Comparison of ENCODE assay signal across 20 cellular contexts in the genomic region with DNA sequence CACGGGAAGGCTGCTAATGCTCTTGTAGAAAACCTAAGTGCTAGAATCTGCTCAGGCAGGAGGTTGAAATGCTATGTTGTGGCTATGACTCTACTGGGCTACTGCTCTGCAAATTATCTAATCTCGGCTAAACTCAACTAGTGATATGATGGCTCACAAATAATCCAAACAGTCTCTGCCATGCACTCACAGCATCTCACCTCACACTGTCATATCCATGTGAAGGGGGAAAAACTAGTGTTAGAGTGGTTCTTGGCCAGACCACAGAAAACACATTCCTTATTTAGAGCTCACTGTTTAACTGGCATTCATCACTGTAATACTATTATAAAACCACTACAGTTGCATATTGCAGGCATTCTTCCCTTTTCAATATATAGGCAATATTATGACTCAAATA.
DNase-seq lines count a peak whose midpoint lies in the region; TF ChIP-seq lines count a peak whose summit lies in the region.
"Had no signal": no experiment of that assay in that cellular context is flagged by ENCODE, and none has a peak within 500 bp of the region (broad histone marks: within the 10 kb centered on the region; RNA-seq: fewer than 3 reads in every experiment).

No MANE protein-coding gene starts in this region.

- peaks cover 49% of the 10 kb centered on the region for H3K4me1 Mint-ChIP-seq in glutamatergic neuron (ENCODE audit: low read depth, unreplicated experiment)
- H3K4me1 Mint-ChIP-seq: activated CD4-positive, alpha-beta T cell treated with anti-CD3 and anti-CD28 coated beads, Interleukin-2, amount 10 ng/mL, durations not matched to agents 7 days and 5 days; naive B cell had no signal

- no peak for TF ChIP-seq EP300 in SK-N-SH (IDR thresholded peaks at IDR 0.05; ENCODE audit: borderline replicate concordance in 1 of 2, low read depth in 1 of 2, low read length in 1 of 2)

- H3K4me3 Mint-ChIP-seq in glutamatergic neuron (ENCODE audit: unreplicated experiment): no peak overlapping the region
- H3K4me3 Mint-ChIP-seq: activated CD4-positive, alpha-beta T cell treated with anti-CD3 and anti-CD28 coated beads, Interleukin-2, amount 10 ng/mL, durations not matched to agents 7 days and 5 days; activated T-cell treated with anti-CD3 and anti-CD28 coated beads, Interleukin-2, amount 50 U/mL, for 72 hours; CD14-positive monocyte; naive B cell had no signal

- no peak for TF ChIP-seq CTCF in SK-N-SH (IDR thresholded peaks at IDR 0.05)
- no peak for TF ChIP-seq CTCF in glutamatergic neuron (IDR thresholded peaks at IDR 0.05; ENCODE audit: partially characterized antibody, unreplicated experiment)
- no peak for TF ChIP-seq CTCF in GM13977 (IDR thresholded peaks at IDR 0.05; ENCODE audit: extremely low read depth, insufficient read depth, missing control alignments)

- peak overlapping the region; percentile 22 for H3K4me2 ChIP-seq in SK-N-SH

- H3F3A ChIP-seq in SK-N-SH (replicated peaks; ENCODE audit: insufficient read depth): peaks cover 21% of the 10 kb centered on the region

- no peaks in the 10 kb centered on the region for H3K36me3 Mint-ChIP-seq in glutamatergic neuron (ENCODE audit: unreplicated experiment)
- H3K36me3 Mint-ChIP-seq: naive B cell had no signal

- H3K9me2 ChIP-seq in SK-N-SH: no peaks in the 10 kb centered on the region

- H3K27ac Mint-ChIP-seq in glutamatergic neuron (ENCODE audit: unreplicated experiment): peak overlapping the region; percentile 46
- H3K27ac Mint-ChIP-seq: activated CD4-positive, alpha-beta T cell treated with anti-CD3 and anti-CD28 coated beads, Interleukin-2, amount 10 ng/mL, durations not matched to agents 7 days and 5 days; activated T-cell treated with anti-CD3 and anti-CD28 coated beads, Interleukin-2, amount 50 U/mL, for 72 hours; naive B cell had no signal

- no peak overlapping the region for H2AFZ ChIP-seq in SK-N-SH (ENCODE audit: low read depth)

- in situ Hi-C loops in GM13977 (cut with MboI; ENCODE audit: low pct_unique_long_range_greater_than_20kb, low sequenced_read_pairs, unreplicated experiment): loop anchor here (25.0 kb wide), 1 partner anchor 362 kb away; no protein-coding TSS in a partner anchor

- peaks cover 15% of the 10 kb centered on the region for H3K27me3 Mint-ChIP-seq in glutamatergic neuron (ENCODE audit: unreplicated experiment)
- H3K27me3 Mint-ChIP-seq: activated CD4-positive, alpha-beta T cell treated with anti-CD3 and anti-CD28 coated beads, Interleukin-2, amount 10 ng/mL, durations not matched to agents 7 days and 5 days had no signal

- CTCF ChIA-PET in SK-N-SH (lab: Yijun Ruan, JAX): interaction anchor here (1.0 to 2.5 kb wide), 5 partner anchors 8 to 25 kb away, joined by 3 to 14 read pairs (median 5); no protein-coding TSS in a partner anchor

- H3K79me2 ChIP-seq in SK-N-SH (ENCODE audit: insufficient read depth): peaks cover 100% of the 10 kb centered on the region

- POLR2A ChIA-PET in SK-N-SH (lab: Yijun Ruan, JAX): no interaction called here

- WGBS in SK-N-SH (ENCODE audit: low lambda C conversion rate): 58% methylated on average over 2 of the region's 2 CpGs

- H3K9me3 ChIP-seq in SK-N-SH: no peaks in the 10 kb centered on the region

- no peak for TF ChIP-seq RAD21 in SK-N-SH (IDR thresholded peaks at IDR 0.05; ENCODE audit: low read length)

- H3K4me3 ChIP-seq in SK-N-SH (ENCODE audit: low read depth in 2 of 2, low read length in 1 of 2) (no peak overlapping the region), rectal smooth muscle tissue (ENCODE audit: low read length) (no peak overlapping the region)

- peaks cover 4 to 56% of the 10 kb centered on the region in 2 experiments; a peak in 3 of 4 replicates for H3K4me1 ChIP-seq in SK-N-SH (ENCODE audit: control insufficient read depth in 1 of 2, insufficient read depth in 2 of 2, low read depth in 1 of 2, low read length in 1 of 2)
- peaks cover 9% of the 10 kb centered on the region for H3K4me1 ChIP-seq in rectal smooth muscle tissue (ENCODE audit: control insufficient read depth, insufficient read depth, low read length)

- DNase-seq in GM03348 (ENCODE audit: low spot score): peak; percentile 56
- no peak for DNase-seq in SK-N-SH
- no peak for DNase-seq in glutamatergic neuron
- DNase-seq in HT-29 (ENCODE audit: low spot score): no peak
- no peak for DNase-seq in GM13977 (ENCODE audit: low spot score)
- DNase-seq in DMS153 treated with DMSO at 0.1 percent for 48 hours (lab: John Stamatoyannopoulos, UW; ENCODE audit: unreplicated experiment): no peak
- DNase-seq in NCI-H128 (lab: John Stamatoyannopoulos, UW; ENCODE audit: unreplicated experiment): no peak
- DNase-seq: activated CD4-positive, alpha-beta T cell treated with anti-CD3 and anti-CD28 coated beads, Interleukin-2, amount 10 ng/mL, durations not matched to agents 7 days and 5 days; activated T-cell treated with anti-CD3 and anti-CD28 coated beads, Interleukin-2, amount 50 U/mL, for 72 hours; anterior cingulate cortex; foreskin melanocyte; GDM1; Kasumi-1; naive B cell; NCI-H1694 treated with DMSO at 0.1 percent for 48 hours; NCI-H526; stimulated activated CD4-positive, alpha-beta T cell treated with anti-CD3 and anti-CD28 coated beads, Interleukin-4, amount 100 ng/mL, for 24 hours; T-helper 9 cell had no signal

- peaks cover 0 to 5% of the 10 kb centered on the region in 2 experiments for H3K36me3 ChIP-seq in SK-N-SH (replicated peaks in 1 of 2; ENCODE audit: control insufficient read depth in 1 of 2, insufficient read depth in 2 of 2, low read length in 1 of 2)
- no peaks in the 10 kb centered on the region for H3K36me3 ChIP-seq in rectal smooth muscle tissue (ENCODE audit: control insufficient read depth, insufficient read depth, low read length)

- H4K20me1 ChIP-seq in SK-N-SH (ENCODE audit: insufficient read depth): peaks cover 9% of the 10 kb centered on the region; the same call in 1 of the 2 replicates

- H3K27me3 ChIP-seq in SK-N-SH (ENCODE audit: insufficient read depth) (no peaks in the 10 kb centered on the region), rectal smooth muscle tissue (ENCODE audit: control insufficient read depth, insufficient read depth, low read length) (no peaks in the 10 kb centered on the region)

- H3K9me3 Mint-ChIP-seq in glutamatergic neuron (ENCODE audit: unreplicated experiment): peaks cover 17% of the 10 kb centered on the region

- 0 out of 2 replicates have a peak overlapping the region, but pooled peaks have one; percentile 8 for H3K9ac ChIP-seq in SK-N-SH
- no peak overlapping the region for H3K9ac ChIP-seq in rectal smooth muscle tissue (ENCODE audit: low read length)

- peak overlapping the region; percentile 44 to 50; a peak in 3 of 4 replicates for H3K27ac ChIP-seq in SK-N-SH (ENCODE audit: low read depth in 2 of 2, low read length in 1 of 2)
- peak overlapping the region; percentile 58 for H3K27ac ChIP-seq in rectal smooth muscle tissue (ENCODE audit: low read depth, low read length)

TF ChIP-seq in SK-N-SH, 30 proteins besides CTCF, POLR2A, EP300 and RAD21:
- no peak for TF ChIP-seq RXRA (IDR thresholded peaks at IDR 0.05; ENCODE audit: borderline replicate concordance, low read depth)
- TF ChIP-seq, protein P1, sequence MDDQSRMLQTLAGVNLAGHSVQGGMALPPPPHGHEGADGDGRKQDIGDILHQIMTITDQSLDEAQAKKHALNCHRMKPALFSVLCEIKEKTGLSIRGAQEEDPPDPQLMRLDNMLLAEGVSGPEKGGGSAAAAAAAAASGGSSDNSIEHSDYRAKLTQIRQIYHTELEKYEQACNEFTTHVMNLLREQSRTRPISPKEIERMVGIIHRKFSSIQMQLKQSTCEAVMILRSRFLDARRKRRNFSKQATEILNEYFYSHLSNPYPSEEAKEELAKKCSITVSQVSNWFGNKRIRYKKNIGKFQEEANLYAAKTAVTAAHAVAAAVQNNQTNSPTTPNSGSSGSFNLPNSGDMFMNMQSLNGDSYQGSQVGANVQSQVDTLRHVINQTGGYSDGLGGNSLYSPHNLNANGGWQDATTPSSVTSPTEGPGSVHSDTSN (IDR thresholded peaks at IDR 0.05): peak; percentile 34; the same call in 1 of the 2 replicates
- TF ChIP-seq TCF12 (IDR thresholded peaks at IDR 0.05): peak; percentile 47; the same call in 1 of the 2 replicates
- 0 out of 2 replicates have a peak, but pooled peaks have one; percentile 9 for TF ChIP-seq JUND (IDR thresholded peaks at IDR 0.05)
- TF ChIP-seq NFIC (IDR thresholded peaks at IDR 0.05; ENCODE audit: borderline replicate concordance): peak; percentile 56; the same call in 1 of the 2 replicates
- no peak for TF ChIP-seq NRF1 (IDR thresholded peaks at IDR 0.05; ENCODE audit: low read depth, low read length)
- TF ChIP-seq ELF1 (IDR thresholded peaks at IDR 0.05): no peak
- no peak for TF ChIP-seq SMC3 (IDR thresholded peaks at IDR 0.05; ENCODE audit: low read depth, low read length)
- no peak for TF ChIP-seq RFX5 (IDR thresholded peaks at IDR 0.05; ENCODE audit: low read length)
- TF ChIP-seq, protein P2, sequence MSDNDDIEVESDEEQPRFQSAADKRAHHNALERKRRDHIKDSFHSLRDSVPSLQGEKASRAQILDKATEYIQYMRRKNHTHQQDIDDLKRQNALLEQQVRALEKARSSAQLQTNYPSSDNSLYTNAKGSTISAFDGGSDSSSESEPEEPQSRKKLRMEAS (IDR thresholded peaks at IDR 0.05; ENCODE audit: low read depth): peak; percentile 15; the same call in 1 of the 2 replicates
